ENCODE assay signal across 1 cellular context in genomic region chr10:125141860-125142484, GRCh38.
TF ChIP-seq lines count a peak whose summit lies in the region.

No MANE protein-coding gene starts in this region.

TF ChIP-seq in WTC11, 78 proteins besides CTCF, POLR2A, EP300 and RAD21 (continued from another document):
- TF ChIP-seq STAT6 (CRISPR knock-in tag; conservative IDR thresholded peaks at IDR 0.05; ENCODE audit: low read depth) (no peak), ZNF281 (CRISPR knock-in tag; IDR thresholded peaks at IDR 0.05) (no peak), ELF4 (CRISPR knock-in tag; IDR thresholded peaks at IDR 0.05; ENCODE audit: low read depth) (no peak), ZNF121 (CRISPR knock-in tag; IDR thresholded peaks at IDR 0.05) (no peak), CREM (CRISPR knock-in tag; IDR thresholded peaks at IDR 0.05) (no peak), KAT7 (CRISPR knock-in tag; IDR thresholded peaks at IDR 0.05; ENCODE audit: borderline replicate concordance) (no peak)
TF ChIP-seq in WTC11: peak in this region for 0.
